ENCODE assay signal across 7 cellular contexts in genomic region chr17:76701471-76701967, GRCh38. TPM values are rescaled to one million over a fixed set of nuclear protein-coding genes. Genes with fewer than 3 reads are reported as not detected.
DNase-seq lines count a peak whose midpoint lies in the region; TF ChIP-seq lines count a peak whose summit lies in the region.
"Had no signal": no experiment of that assay in that cellular context is flagged by ENCODE, and none has a peak within 500 bp of the region (broad histone marks: within the 10 kb centered on the region; RNA-seq: fewer than 3 reads in every experiment).

No MANE protein-coding gene starts in this region.

- peaks cover 97% of the 10 kb centered on the region for H3K79me2 ChIP-seq in osteoblast (ENCODE audit: insufficient read depth, low read length)

- H3K9me3 Mint-ChIP-seq in Caco-2 (ENCODE audit: unreplicated experiment): no peaks in the 10 kb centered on the region
- no peaks in the 10 kb centered on the region for H3K9me3 Mint-ChIP-seq in activated CD4-positive, alpha-beta memory T cell treated with anti-CD3 and anti-CD28 coated beads, Interleukin-2, amount 10 ng/mL, durations not matched to agents 7 days and 5 days
- H3K9me3 Mint-ChIP-seq: CD8-positive, alpha-beta memory T cell had no signal

- H3K36me3 ChIP-seq in Caco-2 (ENCODE audit: control insufficient read depth, insufficient read depth, low read length): no peaks in the 10 kb centered on the region
- H3K36me3 ChIP-seq in osteoblast (ENCODE audit: insufficient read depth, low read length): peaks cover 6% of the 10 kb centered on the region

- POLR2A ChIA-PET in Caco-2 (lab: Charles Lee): no interaction called here
- POLR2A ChIA-PET in activated CD4-positive, alpha-beta memory T cell treated with anti-CD3 and anti-CD28 coated beads, Interleukin-2, amount 10 ng/mL, durations not matched to agents 7 days and 5 days (lab: Charles Lee): interaction anchor here (0.7 kb wide), 1 partner anchor 10 kb away, joined by 3 read pairs; the partner anchor contains the start of gene MXRA7

- TF ChIP-seq CTCF in Caco-2 (IDR thresholded peaks at IDR 0.05; ENCODE audit: insufficient read depth in 1 of 2, low read depth in 1 of 2, low read length in 1 of 2, severe bottlenecking in 1 of 2, unreplicated experiment in 1 of 2) (no peak), dorsolateral prefrontal cortex (IDR thresholded peaks at IDR 0.05 in 54 of 56, conservative IDR thresholded peaks at IDR 0.05 in 2 of 56; ENCODE audit: low read depth in 1 of 56, partially characterized antibody in 56 of 56) (no peak), osteoblast (IDR thresholded peaks at IDR 0.05; ENCODE audit: extremely low read depth, low read depth, low read length) (no peak)

- H3K4me2 ChIP-seq in osteoblast (ENCODE audit: insufficient read depth, low read length): peak overlapping the region; percentile 65

- no peaks in the 10 kb centered on the region for H3K27me3 Mint-ChIP-seq in Caco-2 (ENCODE audit: insufficient read depth, unreplicated experiment)
- H3K27me3 Mint-ChIP-seq in activated CD4-positive, alpha-beta memory T cell treated with anti-CD3 and anti-CD28 coated beads, Interleukin-2, amount 10 ng/mL, durations not matched to agents 7 days and 5 days: peaks cover 2% of the 10 kb centered on the region
- H3K27me3 Mint-ChIP-seq: CD8-positive, alpha-beta memory T cell had no signal

- peak overlapping the region; percentile 6 for H3K4me3 Mint-ChIP-seq in Caco-2 (ENCODE audit: unreplicated experiment)
- no peak overlapping the region for H3K4me3 Mint-ChIP-seq in activated CD4-positive, alpha-beta memory T cell treated with anti-CD3 and anti-CD28 coated beads, Interleukin-2, amount 10 ng/mL, durations not matched to agents 7 days and 5 days

- H3K4me1 Mint-ChIP-seq in Caco-2 (ENCODE audit: low read depth, unreplicated experiment): peaks cover 33% of the 10 kb centered on the region
- H3K4me1 Mint-ChIP-seq in activated CD4-positive, alpha-beta memory T cell treated with anti-CD3 and anti-CD28 coated beads, Interleukin-2, amount 10 ng/mL, durations not matched to agents 7 days and 5 days: peaks cover 14% of the 10 kb centered on the region

- DNase-seq in Caco-2: no peak
- no peak for DNase-seq in dorsolateral prefrontal cortex
- DNase-seq in osteoblast (ENCODE audit: insufficient read length, low spot score, missing footprints): peak; percentile 76
- no peak for DNase-seq in activated CD4-positive, alpha-beta memory T cell treated with anti-CD3 and anti-CD28 coated beads, Interleukin-2, amount 10 ng/mL, durations not matched to agents 7 days and 5 days
- no peak for DNase-seq in NCI-H2029 treated with DMSO at 0.1 percent for 48 hours (lab: John Stamatoyannopoulos, UW)
- DNase-seq in activated T-cell treated with anti-CD3 and anti-CD28 coated beads, Interleukin-2, amount 50 U/mL, for 48 hours: no peak
- DNase-seq: CD8-positive, alpha-beta memory T cell had no signal

- peak overlapping the region in 37 of 59 donors; percentile 3 to 79 (median 55) for H3K27ac ChIP-seq in dorsolateral prefrontal cortex
- peak overlapping the region; percentile 91 for H3K27ac ChIP-seq in osteoblast (ENCODE audit: low read depth, low read length)

- no peak overlapping the region for H2AFZ ChIP-seq in osteoblast (ENCODE audit: low read length)

- H3K27ac Mint-ChIP-seq in Caco-2 (ENCODE audit: unreplicated experiment): peak overlapping the region; percentile 1
- no peak overlapping the region for H3K27ac Mint-ChIP-seq in activated CD4-positive, alpha-beta memory T cell treated with anti-CD3 and anti-CD28 coated beads, Interleukin-2, amount 10 ng/mL, durations not matched to agents 7 days and 5 days

- CTCF ChIA-PET in Caco-2 (lab: Charles Lee): no interaction called here
- CTCF ChIA-PET in activated CD4-positive, alpha-beta memory T cell treated with anti-CD3 and anti-CD28 coated beads, Interleukin-2, amount 10 ng/mL, durations not matched to agents 7 days and 5 days (lab: Charles Lee): interaction anchor here (1.2 to 2.7 kb wide), 2 partner anchors 12 to 64 kb away, joined by 3 to 12 read pairs; no protein-coding TSS in a partner anchor

- H4K20me1 ChIP-seq in osteoblast (ENCODE audit: insufficient read depth, low read length): peaks cover 78% of the 10 kb centered on the region

- no TSS peak for BruUV-seq in Caco-2 (replicated peaks; lab: Mats Ljungman, UMichigan)

- H3K27me3 ChIP-seq in Caco-2 (replicated peaks; ENCODE audit: control insufficient read depth, insufficient read depth, low read length) (no peaks in the 10 kb centered on the region), dorsolateral prefrontal cortex (no peaks in the 10 kb centered on the region), osteoblast (ENCODE audit: insufficient read depth, low read length) (no peaks in the 10 kb centered on the region)

- intact Hi-C loops in Caco-2 (cut with micrococcal nuclease; ENCODE audit: unreplicated experiment): no loop called here
- intact Hi-C loops in dorsolateral prefrontal cortex (cut with DNase I): no loop called here

- H3K36me3 Mint-ChIP-seq in Caco-2 (ENCODE audit: insufficient read depth, unreplicated experiment): peaks cover 16% of the 10 kb centered on the region
- no peaks in the 10 kb centered on the region for H3K36me3 Mint-ChIP-seq in activated CD4-positive, alpha-beta memory T cell treated with anti-CD3 and anti-CD28 coated beads, Interleukin-2, amount 10 ng/mL, durations not matched to agents 7 days and 5 days (ENCODE audit: low read depth)

- no peaks in the 10 kb centered on the region for H3K9me3 ChIP-seq in Caco-2
- no peaks in the 10 kb centered on the region for H3K9me3 ChIP-seq in osteoblast (ENCODE audit: low read depth, low read length)

- H3K4me1 ChIP-seq in Caco-2 (peaks cover 24% of the 10 kb centered on the region), osteoblast (ENCODE audit: insufficient read depth, low read length) (peaks cover 45% of the 10 kb centered on the region)

- H3K4me3 ChIP-seq in Caco-2 (ENCODE audit: low read depth, low read length): no peak overlapping the region
- H3K4me3 ChIP-seq in dorsolateral prefrontal cortex: peak overlapping the region in 14 of 59 donors; percentile 9 to 51 (median 37)
- no peak overlapping the region for H3K4me3 ChIP-seq in osteoblast (ENCODE audit: insufficient read depth, low read length)

RNA-seq across cellular contexts. Expression of gene MXRA7, which starts 9.2 kb away (rescaled TPM):
- total RNA-seq in Caco-2 (2022): 66.8 and 70.2 TPM in 2 replicates
- total RNA-seq in dorsolateral prefrontal cortex: 100 to 1,000 TPM in 82 of 120 experiments, 10 to 100 TPM in 38; 68.5 to 146 (median 109) TPM
- total RNA-seq in osteoblast: 352 and 388 TPM in 2 replicates
- 1 to 10 TPM; 7.5 to 8.5 TPM for total RNA-seq in activated CD4-positive, alpha-beta memory T cell treated with anti-CD3 and anti-CD28 coated beads, Interleukin-2, amount 10 ng/mL, durations not matched to agents 7 days and 5 days

RNA-seq across cellular contexts. Expression of gene JMJD6, which starts 24.9 kb away (rescaled TPM):
- total RNA-seq in Caco-2 (2022) (37.4 and 48.2 TPM in 2 replicates), dorsolateral prefrontal cortex (100 to 1,000 TPM in 1 of 120 experiments, 10 to 100 TPM in 119; 22.0 to 110 (median 35.8) TPM), osteoblast (18.8 and 21.5 TPM in 2 replicates)
- total RNA-seq in activated CD4-positive, alpha-beta memory T cell treated with anti-CD3 and anti-CD28 coated beads, Interleukin-2, amount 10 ng/mL, durations not matched to agents 7 days and 5 days: 10 to 100 TPM; 66.8 to 68.0 TPM

RNA-seq across cellular contexts. Expression of gene METTL23, which starts 25.1 kb away (rescaled TPM):
- 37.7 and 38.8 TPM in 2 replicates for total RNA-seq in Caco-2 (2022)
- 10 to 100 TPM; 12.5 to 29.2 (median 18.7) TPM for total RNA-seq in dorsolateral prefrontal cortex
- total RNA-seq in osteoblast: 25.7 and 28.6 TPM in 2 replicates
- total RNA-seq in activated CD4-positive, alpha-beta memory T cell treated with anti-CD3 and anti-CD28 coated beads, Interleukin-2, amount 10 ng/mL, durations not matched to agents 7 days and 5 days: 10 to 100 TPM; 43.0 to 48.0 TPM

RNA-seq across cellular contexts. Expression of gene SRSF2, which starts 35.6 kb away (rescaled TPM):
- total RNA-seq in Caco-2 (2022) (349 and 356 TPM in 2 replicates), dorsolateral prefrontal cortex (100 to 1,000 TPM in 112 of 120 experiments, 10 to 100 TPM in 8; 73.8 to 169 (median 128) TPM), osteoblast (88.7 and 102 TPM in 2 replicates)
- total RNA-seq in activated CD4-positive, alpha-beta memory T cell treated with anti-CD3 and anti-CD28 coated beads, Interleukin-2, amount 10 ng/mL, durations not matched to agents 7 days and 5 days: 100 to 1,000 TPM; 316 to 325 TPM

RNA-seq across cellular contexts. Expression of gene MFSD11, which starts 36.4 kb away (rescaled TPM):
- 40.4 and 47.5 TPM in 2 replicates for total RNA-seq in Caco-2 (2022)
- 10 to 100 TPM; 33.8 to 73.3 (median 51.7) TPM for total RNA-seq in dorsolateral prefrontal cortex
- total RNA-seq in osteoblast: 42.0 and 45.4 TPM in 2 replicates
- 10 to 100 TPM; 24.5 to 28.2 TPM for total RNA-seq in activated CD4-positive, alpha-beta memory T cell treated with anti-CD3 and anti-CD28 coated beads, Interleukin-2, amount 10 ng/mL, durations not matched to agents 7 days and 5 days
